Comparison of ENCODE assay signal across 27 cellular contexts in the genomic region with DNA sequence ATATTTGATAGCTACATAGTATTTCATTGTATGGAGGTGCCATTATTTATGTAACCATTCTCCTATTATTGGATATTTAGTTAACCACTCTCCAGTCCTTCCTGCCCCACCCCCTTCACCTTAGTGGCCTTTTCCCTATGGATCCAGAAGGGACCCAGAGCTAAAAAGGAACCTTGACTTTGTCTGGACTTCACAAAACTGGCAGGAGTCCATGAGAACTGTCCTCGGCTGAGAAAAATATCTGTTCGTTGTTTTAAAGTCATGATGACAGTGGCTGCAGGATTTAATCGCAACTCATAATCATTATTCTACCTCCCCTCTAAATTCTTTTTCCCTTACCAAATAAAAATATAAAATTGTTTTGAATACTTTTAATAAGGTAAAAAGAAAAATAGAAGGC.
"Had no signal": no experiment of that assay in that cellular context is flagged by ENCODE, and none has a peak within 500 bp of the region (broad histone marks: within the 10 kb centered on the region; RNA-seq: fewer than 3 reads in every experiment).

No MANE protein-coding gene starts in this region.

- H3K4me3 ChIP-seq: pancreas, prostate gland, right lobe of liver, sigmoid colon, stomach, thoracic aorta, thyroid gland, tibial nerve, upper lobe of left lung had no signal

- H3K27ac Mint-ChIP-seq: naive thymus-derived CD8-positive, alpha-beta T cell; natural killer cell treated with Interleukin-12 subunit alpha and Interleukin-12 subunit beta and Interleukin-15 and Interleukin-18, amount 100 ng/mL, for 72 hours; nephron progenitor cell; stimulated activated effector memory CD8-positive, alpha-beta T cell treated with anti-CD3 and anti-CD28 coated beads, Interleukin-12 subunit alpha, Interleukin-12 subunit beta, amount 100 ng/mL, for 72 hours; stimulated activated naive B cell treated with anti-CD40 and anti-IgM and Interleukin-4, amounts not matched to agents 10 μg/mL and 1 μg/mL and 100 μg/mL, for 72 hours; stimulated activated naive CD8-positive, alpha-beta T cell treated with anti-CD3 and anti-CD28 coated beads, Interleukin-15, Interleukin-2, amounts not matched to agents 100 ng/mL and 50 ng/mL, for 24 hours had no signal

- H3K27me3 ChIP-seq: neutrophil, pancreas, right lobe of liver, sigmoid colon, stomach, thyroid gland, tibial nerve, upper lobe of left lung had no signal

- H3K27ac ChIP-seq: neutrophil, pancreas, prostate gland, right lobe of liver, stomach, thyroid gland, tibial nerve, upper lobe of left lung had no signal

- DNase-seq: naive B cell; naive thymus-derived CD8-positive, alpha-beta T cell; nephron progenitor cell; nucleus accumbens; pancreas; right cardiac atrium; right lobe of liver; sigmoid colon; small intestine; stimulated activated CD4-positive, alpha-beta T cell treated with anti-CD3 and anti-CD28 coated beads, Interleukin-15, amount 100 ng/mL, for 24 hours; stimulated activated CD4-positive, alpha-beta T cell treated with anti-CD3 and anti-CD28 coated beads, Interleukin-2, amount 100 ng/mL, for 24 hours; stimulated activated CD4-positive, alpha-beta T cell treated with anti-CD3 and anti-CD28 coated beads, Interleukin-2, amount 100 ng/mL, for 48 hours; stimulated activated CD4-positive, alpha-beta T cell treated with anti-CD3 and anti-CD28 coated beads, Interleukin-4, amount 100 ng/mL, for 24 hours; stimulated activated naive B cell treated with anti-CD40 and anti-IgM and Interleukin-4, amounts not matched to agents 10 μg/mL and 1 μg/mL and 100 μg/mL, for 72 hours; stimulated activated naive CD4-positive, alpha-beta T cell treated with Interleukin-2 at 50 U/mL for 16 hours; stomach; thyroid gland; trophoblast cell; upper lobe of left lung had no signal

- H3K36me3 Mint-ChIP-seq: naive thymus-derived CD8-positive, alpha-beta T cell; natural killer cell treated with Interleukin-12 subunit alpha and Interleukin-12 subunit beta and Interleukin-15 and Interleukin-18, amount 100 ng/mL, for 72 hours; stimulated activated effector memory CD8-positive, alpha-beta T cell treated with anti-CD3 and anti-CD28 coated beads, Interleukin-12 subunit alpha, Interleukin-12 subunit beta, amount 100 ng/mL, for 72 hours had no signal

- H3K27me3 Mint-ChIP-seq: naive B cell; naive thymus-derived CD8-positive, alpha-beta T cell; natural killer cell treated with Interleukin-12 subunit alpha and Interleukin-12 subunit beta and Interleukin-15 and Interleukin-18, amount 100 ng/mL, for 72 hours; stimulated activated naive B cell treated with anti-CD40 and anti-IgM and Interleukin-4, amounts not matched to agents 10 μg/mL and 1 μg/mL and 100 μg/mL, for 72 hours; stimulated activated naive CD8-positive, alpha-beta T cell treated with anti-CD3 and anti-CD28 coated beads, Interleukin-15, Interleukin-2, amounts not matched to agents 100 ng/mL and 50 ng/mL, for 24 hours had no signal

- H3K9me3 Mint-ChIP-seq: naive B cell; naive thymus-derived CD8-positive, alpha-beta T cell; natural killer cell treated with Interleukin-12 subunit alpha and Interleukin-12 subunit beta and Interleukin-15 and Interleukin-18, amount 100 ng/mL, for 72 hours; nephron progenitor cell; neural crest cell; stimulated activated effector memory CD8-positive, alpha-beta T cell treated with anti-CD3 and anti-CD28 coated beads, Interleukin-12 subunit alpha, Interleukin-12 subunit beta, amount 100 ng/mL, for 72 hours; stimulated activated naive B cell treated with anti-CD40 and anti-IgM and Interleukin-4, amounts not matched to agents 10 μg/mL and 1 μg/mL and 100 μg/mL, for 72 hours; stimulated activated naive CD8-positive, alpha-beta T cell treated with anti-CD3 and anti-CD28 coated beads, Interleukin-15, Interleukin-2, amounts not matched to agents 100 ng/mL and 50 ng/mL, for 24 hours had no signal

- ATAC-seq: naive thymus-derived CD8-positive, alpha-beta T cell; natural killer cell treated with Interleukin-12 subunit alpha and Interleukin-12 subunit beta and Interleukin-15 and Interleukin-18, amount 100 ng/mL, for 72 hours; pancreas; right cardiac atrium; right lobe of liver; stimulated activated effector memory CD8-positive, alpha-beta T cell treated with anti-CD3 and anti-CD28 coated beads, Interleukin-12 subunit alpha, Interleukin-12 subunit beta, amount 100 ng/mL, for 72 hours; stimulated activated naive B cell treated with anti-CD40 and anti-IgM and Interleukin-4, amounts not matched to agents 10 μg/mL and 1 μg/mL and 100 μg/mL, for 72 hours had no signal

- H3K4me3 Mint-ChIP-seq: naive B cell; naive thymus-derived CD8-positive, alpha-beta T cell; natural killer cell treated with Interleukin-12 subunit alpha and Interleukin-12 subunit beta and Interleukin-15 and Interleukin-18, amount 100 ng/mL, for 72 hours; nephron progenitor cell; neural crest cell; stimulated activated effector memory CD8-positive, alpha-beta T cell treated with anti-CD3 and anti-CD28 coated beads, Interleukin-12 subunit alpha, Interleukin-12 subunit beta, amount 100 ng/mL, for 72 hours; stimulated activated naive B cell treated with anti-CD40 and anti-IgM and Interleukin-4, amounts not matched to agents 10 μg/mL and 1 μg/mL and 100 μg/mL, for 72 hours; stimulated activated naive CD8-positive, alpha-beta T cell treated with anti-CD3 and anti-CD28 coated beads, Interleukin-15, Interleukin-2, amounts not matched to agents 100 ng/mL and 50 ng/mL, for 24 hours had no signal

- H3K4me1 ChIP-seq: prostate gland, right lobe of liver had no signal

- H3K36me3 ChIP-seq: neutrophil, pancreas, prostate gland, right lobe of liver, sigmoid colon, stomach, thoracic aorta, thyroid gland, tibial nerve, upper lobe of left lung had no signal

- H3K9me3 ChIP-seq: neutrophil, pancreas, prostate gland, right lobe of liver, sigmoid colon, stomach, thoracic aorta, thyroid gland, tibial nerve, upper lobe of left lung had no signal
